11 cellular contexts compared by ENCODE assay signal in genomic region chr12:12432373-12432772, GRCh38.
A peak's percentile ranks its signal among the peaks of the same experiment; 100 is the strongest.
DNase-seq lines count a peak whose midpoint lies in the region; ATAC-seq and TF ChIP-seq lines count a peak whose summit lies in the region.
"Had no signal": no experiment of that assay in that cellular context is flagged by ENCODE, and none has a peak within 500 bp of the region (broad histone marks: within the 10 kb centered on the region; RNA-seq: fewer than 3 reads in every experiment).

No MANE protein-coding gene starts in this region.

- no peaks in the 10 kb centered on the region for H3K9me3 ChIP-seq in GM23248 (ENCODE audit: low read depth)
- H3K9me3 ChIP-seq in adipocyte (ENCODE audit: control insufficient read depth, low read length) = no peaks in the 10 kb centered on the region
- H3K9me3 ChIP-seq in BE2C = no peaks in the 10 kb centered on the region

- H3K27ac ChIP-seq in GM23248 = no peak overlapping the region

- in situ Hi-C loops in GM23248 (cut with MboI) = no loop called here

- H3K27me3 ChIP-seq in GM23248 (replicated peaks; ENCODE audit: insufficient read depth) (no peaks in the 10 kb centered on the region), adipocyte (replicated peaks; ENCODE audit: control insufficient read depth, insufficient read depth, low read length) (no peaks in the 10 kb centered on the region), BE2C (no peaks in the 10 kb centered on the region)

- ATAC-seq in HG03565 (IDR thresholded peaks at IDR 0.05; ENCODE audit: unreplicated experiment) = no peak
- ATAC-seq in HG03439 (IDR thresholded peaks at IDR 0.05; ENCODE audit: unreplicated experiment) = no peak

- POLR2A ChIA-PET in AG04449 (lab: Yijun Ruan, JAX) = no interaction called here

- no peaks in the 10 kb centered on the region for H3F3A ChIP-seq in GM23248 (ENCODE audit: insufficient read depth)

- no peak overlapping the region for H2AFZ ChIP-seq in GM23248

- no peaks in the 10 kb centered on the region for H3K9me2 ChIP-seq in GM23248 (ENCODE audit: insufficient read depth)

- H3K4me3 ChIP-seq in AG04449 (ENCODE audit: low read depth, low read length) (no peak overlapping the region), GM23248 (no peak overlapping the region), adipocyte (ENCODE audit: low read length) (peak overlapping the region; percentile 12), BE2C (ENCODE audit: low read depth, low read length) (no peak overlapping the region)

- no peak overlapping the region for H3K9ac ChIP-seq in GM23248
- no peak overlapping the region for H3K9ac ChIP-seq in adipocyte (ENCODE audit: low read length)

- 0 out of 2 replicates have a peak, but pooled peaks cover 5% of the 10 kb centered on the region for H3K36me3 ChIP-seq in GM23248 (ENCODE audit: low read depth)
- peaks cover 5% of the 10 kb centered on the region for H3K36me3 ChIP-seq in adipocyte (ENCODE audit: control insufficient read depth, insufficient read depth, low read length, severe bottlenecking)
- no peaks in the 10 kb centered on the region for H3K36me3 ChIP-seq in BE2C

- H3K79me2 ChIP-seq in GM23248 (ENCODE audit: insufficient read depth) = no peaks in the 10 kb centered on the region; the same call in 1 of the 2 replicates

- DNase-seq in AG04449 (ENCODE audit: low read depth, low spot score) (peak; percentile 65), GM23248 (peak; percentile 50), adipocyte (ENCODE audit: low read depth) (peak; percentile 86), hepatic stellate cell (ENCODE audit: low spot score) (peak; percentile 18), cerebellar nuclear complex (lab: John Stamatoyannopoulos, UW) (no peak), BE2C (no peak)
- DNase-seq: aorta, DND-41, posterior cingulate gyrus had no signal

- H3K4me2 ChIP-seq in GM23248 (ENCODE audit: unreplicated experiment) = no peak overlapping the region

- CTCF ChIA-PET in AG04449 (lab: Yijun Ruan, JAX) = no interaction called here

- no peaks in the 10 kb centered on the region for H4K20me1 ChIP-seq in GM23248 (ENCODE audit: insufficient read depth)

- TF ChIP-seq CTCF in AG04449 (IDR thresholded peaks at IDR 0.05; ENCODE audit: insufficient read depth, low read length, missing control alignments) = no peak
- no peak for TF ChIP-seq CTCF in BE2C (IDR thresholded peaks at IDR 0.05; ENCODE audit: low read depth, low read length)

- H3K4me1 ChIP-seq in GM23248 (ENCODE audit: insufficient read depth) (peaks cover 13% of the 10 kb centered on the region), adipocyte (ENCODE audit: control insufficient read depth, insufficient read depth, low read length) (peaks cover 16% of the 10 kb centered on the region), BE2C (no peaks in the 10 kb centered on the region; the same call in 1 of the 2 replicates)

Comparison
In these comparisons a context has a peak if more than half of its experiments do, and no peak if none do; other contexts are left out.
1. DNase-seq: peak in AG04449 (single experiment), GM23248 (single experiment), adipocyte (single experiment) and hepatic stellate cell (single experiment); none in cerebellar nuclear complex (0 of 2) and BE2C (single experiment).